Comparison of ENCODE assay signal across 1 cellular context in genomic region chr22:29309332-29310064, GRCh38.
TF ChIP-seq lines count a peak whose summit lies in the region.

No MANE protein-coding gene starts in this region.

TF ChIP-seq in HEK293, 187 proteins besides CTCF, POLR2A, EP300 and RAD21 (continued from another document):
- TF ChIP-seq, protein P1, sequence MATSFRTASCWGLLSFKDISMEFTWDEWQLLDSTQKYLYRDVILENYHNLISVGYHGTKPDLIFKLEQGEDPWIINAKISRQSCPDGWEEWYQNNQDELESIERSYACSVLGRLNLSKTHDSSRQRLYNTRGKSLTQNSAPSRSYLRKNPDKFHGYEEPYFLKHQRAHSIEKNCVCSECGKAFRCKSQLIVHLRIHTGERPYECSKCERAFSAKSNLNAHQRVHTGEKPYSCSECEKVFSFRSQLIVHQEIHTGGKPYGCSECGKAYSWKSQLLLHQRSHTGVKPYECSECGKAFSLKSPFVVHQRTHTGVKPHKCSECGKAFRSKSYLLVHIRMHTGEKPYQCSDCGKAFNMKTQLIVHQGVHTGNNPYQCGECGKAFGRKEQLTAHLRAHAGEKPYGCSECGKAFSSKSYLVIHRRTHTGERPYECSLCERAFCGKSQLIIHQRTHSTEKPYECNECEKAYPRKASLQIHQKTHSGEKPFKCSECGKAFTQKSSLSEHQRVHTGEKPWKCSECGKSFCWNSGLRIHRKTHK (tag by site-specific recombination; IDR thresholded peaks at IDR 0.05), result no peak
- TF ChIP-seq, protein P2, sequence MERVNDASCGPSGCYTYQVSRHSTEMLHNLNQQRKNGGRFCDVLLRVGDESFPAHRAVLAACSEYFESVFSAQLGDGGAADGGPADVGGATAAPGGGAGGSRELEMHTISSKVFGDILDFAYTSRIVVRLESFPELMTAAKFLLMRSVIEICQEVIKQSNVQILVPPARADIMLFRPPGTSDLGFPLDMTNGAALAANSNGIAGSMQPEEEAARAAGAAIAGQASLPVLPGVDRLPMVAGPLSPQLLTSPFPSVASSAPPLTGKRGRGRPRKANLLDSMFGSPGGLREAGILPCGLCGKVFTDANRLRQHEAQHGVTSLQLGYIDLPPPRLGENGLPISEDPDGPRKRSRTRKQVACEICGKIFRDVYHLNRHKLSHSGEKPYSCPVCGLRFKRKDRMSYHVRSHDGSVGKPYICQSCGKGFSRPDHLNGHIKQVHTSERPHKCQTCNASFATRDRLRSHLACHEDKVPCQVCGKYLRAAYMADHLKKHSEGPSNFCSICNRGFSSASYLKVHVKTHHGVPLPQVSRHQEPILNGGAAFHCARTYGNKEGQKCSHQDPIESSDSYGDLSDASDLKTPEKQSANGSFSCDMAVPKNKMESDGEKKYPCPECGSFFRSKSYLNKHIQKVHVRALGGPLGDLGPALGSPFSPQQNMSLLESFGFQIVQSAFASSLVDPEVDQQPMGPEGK (tag by site-specific recombination; IDR thresholded peaks at IDR 0.05), result no peak
- TF ChIP-seq ZNF175 (tag by site-specific recombination; IDR thresholded peaks at IDR 0.05) (no peak), SETDB1 (IDR thresholded peaks at IDR 0.05; ENCODE audit: insufficient read length, low read length) (no peak), ZFHX2 (tag by site-specific recombination; conservative IDR thresholded peaks at IDR 0.05) (peak; percentile 88), ZNF76 (tag by site-specific recombination; IDR thresholded peaks at IDR 0.05; ENCODE audit: borderline replicate concordance, low read depth) (no peak), ZFP69B (tag by site-specific recombination; IDR thresholded peaks at IDR 0.05) (no peak), EGR2 (tag by site-specific recombination; IDR thresholded peaks at IDR 0.05; ENCODE audit: low read depth) (peak; percentile 90), KLF1 (tag by site-specific recombination; IDR thresholded peaks at IDR 0.05) (peak; percentile 58), ZNF223 (tag by site-specific recombination; IDR thresholded peaks at IDR 0.05) (no peak), MZF1 (tag by site-specific recombination; IDR thresholded peaks at IDR 0.05; ENCODE audit: borderline replicate concordance) (no peak), ZNF501 (tag by site-specific recombination; IDR thresholded peaks at IDR 0.05) (no peak), ZNF692 (tag by site-specific recombination; IDR thresholded peaks at IDR 0.05) (peak; percentile 42; the same call in 1 of the 2 replicates), HIC1 (tag by site-specific recombination; IDR thresholded peaks at IDR 0.05) (peak; percentile 88), ZNF560 (tag by site-specific recombination; IDR thresholded peaks at IDR 0.05; ENCODE audit: borderline replicate concordance) (no peak)
- TF ChIP-seq, protein P3, sequence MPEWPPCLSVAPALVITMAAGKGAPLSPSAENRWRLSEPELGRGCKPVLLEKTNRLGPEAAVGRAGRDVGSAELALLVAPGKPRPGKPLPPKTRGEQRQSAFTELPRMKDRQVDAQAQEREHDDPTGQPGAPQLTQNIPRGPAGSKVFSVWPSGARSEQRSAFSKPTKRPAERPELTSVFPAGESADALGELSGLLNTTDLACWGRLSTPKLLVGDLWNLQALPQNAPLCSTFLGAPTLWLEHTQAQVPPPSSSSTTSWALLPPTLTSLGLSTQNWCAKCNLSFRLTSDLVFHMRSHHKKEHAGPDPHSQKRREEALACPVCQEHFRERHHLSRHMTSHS (tag by site-specific recombination; IDR thresholded peaks at IDR 0.05), result no peak
- TF ChIP-seq, protein P4, sequence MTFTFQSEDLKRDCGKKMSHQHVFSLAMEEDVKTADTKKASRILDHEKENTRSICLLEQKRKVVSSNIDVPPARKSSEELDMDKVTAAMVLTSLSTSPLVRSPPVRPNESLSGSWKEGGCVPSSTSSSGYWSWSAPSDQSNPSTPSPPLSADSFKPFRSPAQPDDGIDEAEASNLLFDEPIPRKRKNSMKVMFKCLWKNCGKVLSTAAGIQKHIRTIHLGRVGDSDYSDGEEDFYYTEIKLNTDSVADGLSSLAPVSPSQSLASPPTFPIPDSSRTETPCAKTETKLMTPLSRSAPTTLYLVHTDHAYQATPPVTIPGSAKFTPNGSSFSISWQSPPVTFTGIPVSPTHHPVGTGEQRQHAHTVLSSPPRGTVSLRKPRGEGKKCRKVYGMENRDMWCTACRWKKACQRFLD (tag by site-specific recombination; IDR thresholded peaks at IDR 0.05), result no peak
- TF ChIP-seq, protein P5, sequence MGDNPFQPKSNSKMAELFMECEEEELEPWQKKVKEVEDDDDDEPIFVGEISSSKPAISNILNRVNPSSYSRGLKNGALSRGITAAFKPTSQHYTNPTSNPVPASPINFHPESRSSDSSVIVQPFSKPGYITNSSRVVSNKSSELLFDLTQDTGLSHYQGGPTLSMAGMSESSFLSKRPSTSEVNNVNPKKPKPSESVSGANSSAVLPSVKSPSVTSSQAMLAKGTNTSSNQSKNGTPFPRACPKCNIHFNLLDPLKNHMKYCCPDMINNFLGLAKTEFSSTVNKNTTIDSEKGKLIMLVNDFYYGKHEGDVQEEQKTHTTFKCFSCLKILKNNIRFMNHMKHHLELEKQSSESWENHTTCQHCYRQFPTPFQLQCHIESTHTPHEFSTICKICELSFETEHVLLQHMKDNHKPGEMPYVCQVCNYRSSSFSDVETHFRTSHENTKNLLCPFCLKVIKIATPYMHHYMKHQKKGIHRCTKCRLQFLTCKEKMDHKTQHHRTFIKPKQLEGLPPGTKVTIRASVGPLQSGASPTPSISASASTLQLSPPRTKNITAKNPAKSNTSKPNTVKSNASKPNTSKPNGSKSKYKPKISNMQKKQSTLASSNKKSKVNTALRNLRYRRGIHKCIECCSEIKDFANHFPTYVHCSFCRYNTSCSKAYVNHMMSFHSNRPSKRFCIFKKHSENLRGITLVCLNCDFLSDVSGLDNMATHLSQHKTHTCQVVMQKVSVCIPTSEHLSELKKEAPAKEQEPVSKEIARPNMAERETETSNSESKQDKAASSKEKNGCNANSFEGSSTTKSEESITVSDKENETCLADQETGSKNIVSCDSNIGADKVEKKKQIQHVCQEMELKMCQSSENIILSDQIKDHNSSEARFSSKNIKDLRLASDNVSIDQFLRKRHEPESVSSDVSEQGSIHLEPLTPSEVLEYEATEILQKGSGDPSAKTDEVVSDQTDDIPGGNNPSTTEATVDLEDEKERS (tag by site-specific recombination; IDR thresholded peaks at IDR 0.05), result no peak
- TF ChIP-seq, protein P6, sequence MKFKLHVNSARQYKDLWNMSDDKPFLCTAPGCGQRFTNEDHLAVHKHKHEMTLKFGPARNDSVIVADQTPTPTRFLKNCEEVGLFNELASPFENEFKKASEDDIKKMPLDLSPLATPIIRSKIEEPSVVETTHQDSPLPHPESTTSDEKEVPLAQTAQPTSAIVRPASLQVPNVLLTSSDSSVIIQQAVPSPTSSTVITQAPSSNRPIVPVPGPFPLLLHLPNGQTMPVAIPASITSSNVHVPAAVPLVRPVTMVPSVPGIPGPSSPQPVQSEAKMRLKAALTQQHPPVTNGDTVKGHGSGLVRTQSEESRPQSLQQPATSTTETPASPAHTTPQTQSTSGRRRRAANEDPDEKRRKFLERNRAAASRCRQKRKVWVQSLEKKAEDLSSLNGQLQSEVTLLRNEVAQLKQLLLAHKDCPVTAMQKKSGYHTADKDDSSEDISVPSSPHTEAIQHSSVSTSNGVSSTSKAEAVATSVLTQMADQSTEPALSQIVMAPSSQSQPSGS (tag by site-specific recombination; IDR thresholded peaks at IDR 0.05; ENCODE audit: low read depth), result no peak
- TF ChIP-seq, protein P7, sequence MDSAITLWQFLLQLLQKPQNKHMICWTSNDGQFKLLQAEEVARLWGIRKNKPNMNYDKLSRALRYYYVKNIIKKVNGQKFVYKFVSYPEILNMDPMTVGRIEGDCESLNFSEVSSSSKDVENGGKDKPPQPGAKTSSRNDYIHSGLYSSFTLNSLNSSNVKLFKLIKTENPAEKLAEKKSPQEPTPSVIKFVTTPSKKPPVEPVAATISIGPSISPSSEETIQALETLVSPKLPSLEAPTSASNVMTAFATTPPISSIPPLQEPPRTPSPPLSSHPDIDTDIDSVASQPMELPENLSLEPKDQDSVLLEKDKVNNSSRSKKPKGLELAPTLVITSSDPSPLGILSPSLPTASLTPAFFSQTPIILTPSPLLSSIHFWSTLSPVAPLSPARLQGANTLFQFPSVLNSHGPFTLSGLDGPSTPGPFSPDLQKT (IDR thresholded peaks at IDR 0.05; ENCODE audit: borderline replicate concordance, low read depth, low read length), result no peak
- TF ChIP-seq, protein P8, sequence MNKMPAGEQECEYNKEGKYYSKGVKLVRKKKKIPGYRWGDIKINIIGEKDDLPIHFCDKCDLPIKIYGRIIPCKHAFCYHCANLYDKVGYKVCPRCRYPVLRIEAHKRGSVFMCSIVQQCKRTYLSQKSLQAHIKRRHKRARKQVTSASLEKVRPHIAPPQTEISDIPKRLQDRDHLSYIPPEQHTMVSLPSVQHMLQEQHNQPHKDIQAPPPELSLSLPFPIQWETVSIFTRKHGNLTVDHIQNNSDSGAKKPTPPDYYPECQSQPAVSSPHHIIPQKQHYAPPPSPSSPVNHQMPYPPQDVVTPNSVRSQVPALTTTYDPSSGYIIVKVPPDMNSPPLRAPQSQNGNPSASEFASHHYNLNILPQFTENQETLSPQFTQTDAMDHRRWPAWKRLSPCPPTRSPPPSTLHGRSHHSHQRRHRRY (tag by site-specific recombination; IDR thresholded peaks at IDR 0.05), result no peak
